ENCODE assay signal across 8 cellular contexts in the genomic region with DNA sequence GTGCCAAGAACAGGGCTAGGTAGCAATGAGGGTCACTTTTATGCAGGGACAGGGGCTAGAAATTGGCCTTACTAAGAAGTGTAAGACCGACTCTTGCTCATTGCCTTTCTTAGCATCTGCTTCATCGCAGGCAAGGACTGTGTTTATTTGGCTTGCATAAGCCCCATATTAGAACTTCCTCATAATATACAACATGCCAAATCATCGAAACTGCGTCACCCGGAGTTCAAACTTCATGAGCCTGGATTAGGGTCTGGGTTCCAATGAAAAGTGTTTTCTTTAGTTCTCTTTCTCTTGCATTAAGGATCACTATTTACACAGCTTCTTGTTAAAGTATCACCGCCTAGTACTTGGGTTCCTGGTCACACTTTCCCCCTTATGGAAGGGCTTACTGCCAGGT. TPM values are rescaled to one million over a fixed set of nuclear protein-coding genes. Genes with fewer than 3 reads are reported as not detected.
A peak's percentile ranks its signal among the peaks of the same experiment; 100 is the strongest.
DNase-seq lines count a peak whose midpoint lies in the region; ATAC-seq lines count a peak whose summit lies in the region.

No MANE protein-coding gene starts in this region.

- H3K36me3 Mint-ChIP-seq in stimulated activated naive CD8-positive, alpha-beta T cell treated with anti-CD3 and anti-CD28 coated beads, Interleukin-15, Interleukin-2, amounts not matched to agents 100 ng/mL and 50 ng/mL, for 24 hours (ENCODE audit: low read depth) = peaks cover 4% of the 10 kb centered on the region
- H3K36me3 Mint-ChIP-seq in activated naive CD8-positive, alpha-beta T cell treated with anti-CD3 and anti-CD28 coated beads, Interleukin-2, amount 10 ng/mL, durations not matched to agents 7 days and 5 days = peaks cover 19% of the 10 kb centered on the region
- no peaks in the 10 kb centered on the region for H3K36me3 Mint-ChIP-seq in naive thymus-derived CD8-positive, alpha-beta T cell

- H3K9me3 Mint-ChIP-seq in stimulated activated naive CD8-positive, alpha-beta T cell treated with anti-CD3 and anti-CD28 coated beads, Interleukin-15, Interleukin-2, amounts not matched to agents 100 ng/mL and 50 ng/mL, for 24 hours = peaks cover 6% of the 10 kb centered on the region
- H3K9me3 Mint-ChIP-seq in activated naive CD8-positive, alpha-beta T cell treated with anti-CD3 and anti-CD28 coated beads, Interleukin-2, amount 10 ng/mL, durations not matched to agents 7 days and 5 days = no peaks in the 10 kb centered on the region
- H3K9me3 Mint-ChIP-seq in naive thymus-derived CD8-positive, alpha-beta T cell = peaks cover 0 to 6% (median 0%) of the 10 kb centered on the region in 9 donors

- peak overlapping the region; percentile 87 for H3K27ac Mint-ChIP-seq in stimulated activated naive CD8-positive, alpha-beta T cell treated with anti-CD3 and anti-CD28 coated beads, Interleukin-15, Interleukin-2, amounts not matched to agents 100 ng/mL and 50 ng/mL, for 24 hours
- H3K27ac Mint-ChIP-seq in activated naive CD8-positive, alpha-beta T cell treated with anti-CD3 and anti-CD28 coated beads, Interleukin-2, amount 10 ng/mL, durations not matched to agents 7 days and 5 days = peak overlapping the region; percentile 84
- H3K27ac Mint-ChIP-seq in naive thymus-derived CD8-positive, alpha-beta T cell = peak overlapping the region; percentile 91 to 98 (median 96)

- POLR2A ChIA-PET in activated naive CD8-positive, alpha-beta T cell treated with anti-CD3 and anti-CD28 coated beads, Interleukin-2, amount 10 ng/mL, durations not matched to agents 7 days and 5 days (lab: Charles Lee) = interaction anchor here (1.0 to 3.6 kb wide), 8 partner anchors 10 to 254 kb away, joined by 3 to 25 read pairs (median 8); partner anchors contain the start of genes FAM135A and SDHAF4
- POLR2A ChIA-PET in naive thymus-derived CD8-positive, alpha-beta T cell (lab: Charles Lee) = interaction anchor here (0.6 to 3.0 kb wide), 3 partner anchors 94 to 254 kb away, joined by 3 to 21 read pairs (median 10); partner anchors contain the start of genes FAM135A and SDHAF4

- H3K4me1 Mint-ChIP-seq in stimulated activated naive CD8-positive, alpha-beta T cell treated with anti-CD3 and anti-CD28 coated beads, Interleukin-15, Interleukin-2, amounts not matched to agents 100 ng/mL and 50 ng/mL, for 24 hours (ENCODE audit: low read depth) = peaks cover 47% of the 10 kb centered on the region
- H3K4me1 Mint-ChIP-seq in activated naive CD8-positive, alpha-beta T cell treated with anti-CD3 and anti-CD28 coated beads, Interleukin-2, amount 10 ng/mL, durations not matched to agents 7 days and 5 days = peaks cover 36% of the 10 kb centered on the region
- peaks cover 27 to 46% (median 43%) of the 10 kb centered on the region in 4 donors for H3K4me1 Mint-ChIP-seq in naive thymus-derived CD8-positive, alpha-beta T cell

- H3K4me3 Mint-ChIP-seq in stimulated activated naive CD8-positive, alpha-beta T cell treated with anti-CD3 and anti-CD28 coated beads, Interleukin-15, Interleukin-2, amounts not matched to agents 100 ng/mL and 50 ng/mL, for 24 hours = peak overlapping the region; percentile 88
- H3K4me3 Mint-ChIP-seq in activated naive CD8-positive, alpha-beta T cell treated with anti-CD3 and anti-CD28 coated beads, Interleukin-2, amount 10 ng/mL, durations not matched to agents 7 days and 5 days = peak overlapping the region; percentile 88
- H3K4me3 Mint-ChIP-seq in naive thymus-derived CD8-positive, alpha-beta T cell = peak overlapping the region; percentile 80 to 93 (median 86)

- peaks cover 4% of the 10 kb centered on the region for H3K27me3 Mint-ChIP-seq in stimulated activated naive CD8-positive, alpha-beta T cell treated with anti-CD3 and anti-CD28 coated beads, Interleukin-15, Interleukin-2, amounts not matched to agents 100 ng/mL and 50 ng/mL, for 24 hours
- H3K27me3 Mint-ChIP-seq in activated naive CD8-positive, alpha-beta T cell treated with anti-CD3 and anti-CD28 coated beads, Interleukin-2, amount 10 ng/mL, durations not matched to agents 7 days and 5 days = peaks cover 8% of the 10 kb centered on the region
- H3K27me3 Mint-ChIP-seq in naive thymus-derived CD8-positive, alpha-beta T cell = peaks cover 2 to 11% (median 8%) of the 10 kb centered on the region in 5 donors

- no peak for ATAC-seq in stimulated activated naive CD8-positive, alpha-beta T cell treated with anti-CD3 and anti-CD28 coated beads, Interleukin-15, Interleukin-2, amounts not matched to agents 100 U/mL and 50 U/mL, for 24 hours
- ATAC-seq in activated naive CD8-positive, alpha-beta T cell treated with anti-CD3 and anti-CD28 coated beads, Interleukin-2, amount 10 ng/mL, durations not matched to agents 7 days and 5 days (ENCODE audit: low read depth) = no peak
- no peak for ATAC-seq in naive thymus-derived CD8-positive, alpha-beta T cell
- ATAC-seq in GM18517 (IDR thresholded peaks at IDR 0.05; ENCODE audit: unreplicated experiment) (no peak), HG03378 (IDR thresholded peaks at IDR 0.05; ENCODE audit: unreplicated experiment) (no peak), HG03095 (IDR thresholded peaks at IDR 0.05; ENCODE audit: unreplicated experiment) (no peak), HG03457 (IDR thresholded peaks at IDR 0.05; ENCODE audit: unreplicated experiment) (no peak)

- DNase-seq in stimulated activated naive CD8-positive, alpha-beta T cell treated with anti-CD3 and anti-CD28 coated beads, Interleukin-15, Interleukin-2, amounts not matched to agents 100 U/mL and 50 U/mL, for 24 hours = no peak
- DNase-seq in activated naive CD8-positive, alpha-beta T cell treated with anti-CD3 and anti-CD28 coated beads, Interleukin-2, amount 10 ng/mL, durations not matched to agents 7 days and 5 days = no peak
- DNase-seq in naive thymus-derived CD8-positive, alpha-beta T cell = no peak

RNA-seq across cellular contexts. Expression of gene SMAP1, which starts 1.0 kb away (rescaled TPM):
- 10 to 100 TPM; 39.7 to 40.2 TPM for total RNA-seq in activated naive CD8-positive, alpha-beta T cell treated with anti-CD3 and anti-CD28 coated beads, Interleukin-2, amount 10 ng/mL, durations not matched to agents 7 days and 5 days
- total RNA-seq in naive thymus-derived CD8-positive, alpha-beta T cell = 10 to 100 TPM; 23.6 to 26.6 TPM
- polyA plus RNA-seq in naive thymus-derived CD8-positive, alpha-beta T cell = 10 to 100 TPM; 14.2 to 18.8 (median 16.3) TPM
